Comparison of ENCODE assay signal across 10 cellular contexts in the genomic region with DNA sequence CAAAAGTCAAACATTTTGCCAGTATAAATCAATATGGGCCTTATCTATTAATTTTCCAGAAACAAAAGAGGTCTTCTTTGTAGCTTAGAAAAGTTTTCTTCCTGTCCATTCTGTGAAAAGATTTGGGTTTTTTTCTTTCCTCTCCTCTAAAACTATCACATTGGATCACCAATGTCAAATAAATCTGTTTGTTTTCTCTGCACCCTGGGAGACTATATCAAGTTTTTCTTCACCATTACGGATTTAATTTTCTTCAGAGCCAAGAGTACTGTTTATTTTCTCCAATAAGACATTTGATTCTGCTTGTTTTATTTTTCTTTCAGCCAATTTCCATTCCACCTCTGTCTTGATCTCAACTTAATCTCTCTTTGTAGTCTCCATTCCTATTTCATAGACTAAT. TPM values are rescaled to one million over a fixed set of nuclear protein-coding genes. Genes with fewer than 3 reads are reported as not detected.
DNase-seq lines count a peak whose midpoint lies in the region; ATAC-seq, FAIRE-seq and TF ChIP-seq lines count a peak whose summit lies in the region.
"Had no signal": no experiment of that assay in that cellular context is flagged by ENCODE, and none has a peak within 500 bp of the region (broad histone marks: within the 10 kb centered on the region; RNA-seq: fewer than 3 reads in every experiment).

No MANE protein-coding gene starts in this region.

- TF ChIP-seq POLR2A in A549 (IDR thresholded peaks at IDR 0.05; ENCODE audit: low read length): no peak

- H3K36me3 ChIP-seq in HUES6 (ENCODE audit: control insufficient read depth, insufficient read depth, low read length): no peaks in the 10 kb centered on the region
- no peaks in the 10 kb centered on the region for H3K36me3 ChIP-seq in mesodermal cell (ENCODE audit: control insufficient read depth, insufficient read depth, low read length)
- H3K36me3 ChIP-seq: cardiac muscle cell had no signal

- ATAC-seq in A549 (no peak), HG03354 (IDR thresholded peaks at IDR 0.05; ENCODE audit: poor library complexity, severe bottlenecking, unreplicated experiment) (no peak)

- no peaks in the 10 kb centered on the region for H3K9me3 ChIP-seq in A549
- no peaks in the 10 kb centered on the region for H3K9me3 ChIP-seq in HUES6 (ENCODE audit: control insufficient read depth, insufficient read depth, low read depth, low read length)
- H3K9me3 ChIP-seq in mesodermal cell (ENCODE audit: control insufficient read depth, low read length): no peaks in the 10 kb centered on the region

- H3K27ac ChIP-seq in A549: no peak overlapping the region
- peak overlapping the region; percentile 8; the same call in 1 of the 2 replicates for H3K27ac ChIP-seq in HUES6 (ENCODE audit: low read depth, low read length)
- no peak overlapping the region for H3K27ac ChIP-seq in coronary artery
- H3K27ac ChIP-seq in mesodermal cell (ENCODE audit: low read depth, low read length, severe bottlenecking): no peak overlapping the region
- H3K27ac ChIP-seq: cardiac muscle cell had no signal

- peak overlapping the region; percentile 85 for H3K4me2 ChIP-seq in A549

- TF ChIP-seq RAD21 in A549 (conservative IDR thresholded peaks at IDR 0.05 in 1 of 2, IDR thresholded peaks at IDR 0.05 in 1 of 2): no peak

- H3K4me1 ChIP-seq in A549: peaks cover 15% of the 10 kb centered on the region
- peaks cover 31% of the 10 kb centered on the region for H3K4me1 ChIP-seq in HUES6 (ENCODE audit: control insufficient read depth, insufficient read depth, low read length)
- peaks cover 3% of the 10 kb centered on the region for H3K4me1 ChIP-seq in mesodermal cell (ENCODE audit: control insufficient read depth, insufficient read depth, low read length, poor library complexity, severe bottlenecking)

- DNase-seq in A549 (ENCODE audit: low read depth in 1 of 2, low spot score in 1 of 2) (no peak), coronary artery (ENCODE audit: low spot score) (no peak), medulla oblongata (ENCODE audit: extremely low spot score) (no peak), GM20000 (ENCODE audit: low spot score) (no peak), NCI-H526 (lab: John Stamatoyannopoulos, UW) (no peak)

- no peaks in the 10 kb centered on the region; the same call in 1 of the 2 replicates for H3K27me3 ChIP-seq in HUES6 (ENCODE audit: control insufficient read depth, insufficient read depth, low read length)
- H3K27me3 ChIP-seq: cardiac muscle cell had no signal

- peak overlapping the region; percentile 91; the same call in 2 of the 3 replicates for H3K4me3 ChIP-seq in A549
- peak overlapping the region; percentile 90 for H3K4me3 ChIP-seq in HUES6 (ENCODE audit: low read depth, low read length)
- peak overlapping the region; percentile 99 for H3K4me3 ChIP-seq in coronary artery
- H3K4me3 ChIP-seq in mesodermal cell (ENCODE audit: extremely low read depth, insufficient read depth, low read length, poor library complexity, severe bottlenecking): peak overlapping the region; percentile 67

- CTCF ChIA-PET in A549 (lab: Yijun Ruan, JAX): interaction anchor here (1.0 kb wide), 1 partner anchor 11 kb away, joined by 4 read pairs; no protein-coding TSS in a partner anchor

- no peak for TF ChIP-seq CTCF in A549 (IDR thresholded peaks at IDR 0.05)
- no peak for TF ChIP-seq CTCF in coronary artery (IDR thresholded peaks at IDR 0.05)
- no peak for TF ChIP-seq CTCF in GM20000 (IDR thresholded peaks at IDR 0.05; ENCODE audit: extremely low read depth, missing control alignments)

- H3K9ac ChIP-seq in HUES6 (ENCODE audit: low read length): peak overlapping the region; percentile 87

- POLR2A ChIA-PET in A549 (lab: Yijun Ruan, JAX): no interaction called here

- no peak for TF ChIP-seq EP300 in A549 (IDR thresholded peaks at IDR 0.05)

- WGBS in A549 (ENCODE audit: missing lambda C conversion rate): 27% methylated on average over 1 of the region's 1 CpG
- 70% methylated on average over 1 of the region's 1 CpG; no CpG with 5 or more reads in 1 of the 2 experiments for WGBS in mesodermal cell (ENCODE audit: insufficient coverage in 2 of 2), 2 experiments

- peak; percentile 88 for FAIRE-seq in A549 (lab: Jason Lieb, UNC)
- FAIRE-seq: frontal cortex had no signal

TF ChIP-seq in A549, 52 proteins besides CTCF, POLR2A, EP300 and RAD21:
- TF ChIP-seq NPAS2 (CRISPR knock-in tag; IDR thresholded peaks at IDR 0.05; ENCODE audit: borderline replicate concordance) (no peak), E2F6 (IDR thresholded peaks at IDR 0.05; ENCODE audit: borderline replicate concordance, low read depth) (no peak)
- TF ChIP-seq, protein P1, sequence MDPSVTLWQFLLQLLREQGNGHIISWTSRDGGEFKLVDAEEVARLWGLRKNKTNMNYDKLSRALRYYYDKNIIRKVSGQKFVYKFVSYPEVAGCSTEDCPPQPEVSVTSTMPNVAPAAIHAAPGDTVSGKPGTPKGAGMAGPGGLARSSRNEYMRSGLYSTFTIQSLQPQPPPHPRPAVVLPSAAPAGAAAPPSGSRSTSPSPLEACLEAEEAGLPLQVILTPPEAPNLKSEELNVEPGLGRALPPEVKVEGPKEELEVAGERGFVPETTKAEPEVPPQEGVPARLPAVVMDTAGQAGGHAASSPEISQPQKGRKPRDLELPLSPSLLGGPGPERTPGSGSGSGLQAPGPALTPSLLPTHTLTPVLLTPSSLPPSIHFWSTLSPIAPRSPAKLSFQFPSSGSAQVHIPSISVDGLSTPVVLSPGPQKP (IDR thresholded peaks at IDR 0.05; ENCODE audit: low read depth, low read length): no peak

RNA-seq across cellular contexts. Expression of gene LZTS3, which starts 1.9 kb away (rescaled TPM):
- polyA plus RNA-seq in A549 (2011; rRNA removed): 3.8 and 5.3 TPM in 2 replicates
- polyA plus RNA-seq in A549 (2012; cell fraction: cytosol; rRNA removed): 4.1 and 5.5 TPM in 2 replicates
- polyA plus RNA-seq in A549 (2012; cell fraction: nucleus; rRNA removed): 11.4 and 13.2 TPM in 2 replicates
- 2.8 to 4.2 TPM (median 3.8 TPM) in 3 replicates for polyA plus RNA-seq in A549 (2017; fragmentation: RNase III; extraction: RNeasy Plus Mini Kit Qiagen cat#74134 plus additional on column Dnase treatment)
- 5.5 and 5.6 TPM in 2 replicates for polyA minus RNA-seq in A549 (2011; rRNA and poly(A)+ RNA removed)
- polyA plus RNA-seq in mesodermal cell (2013, experiment 1 of 2): 8.8 TPM
- polyA plus RNA-seq in mesodermal cell (2013, experiment 2 of 2): 7.7 TPM

RNA-seq across cellular contexts. Expression of gene FASTKD5, which starts 15.6 kb away (rescaled TPM):
- 39.5 and 43.4 TPM in 2 replicates for polyA plus RNA-seq in A549 (2011; rRNA removed)
- polyA plus RNA-seq in A549 (2012; cell fraction: cytosol; rRNA removed): 17.3 and 21.1 TPM in 2 replicates
- polyA plus RNA-seq in A549 (2012; cell fraction: nucleus; rRNA removed): 15.5 and 24.5 TPM in 2 replicates
- 33.0 to 36.4 TPM (median 33.9 TPM) in 3 replicates for polyA plus RNA-seq in A549 (2017; fragmentation: RNase III; extraction: RNeasy Plus Mini Kit Qiagen cat#74134 plus additional on column Dnase treatment)
- 30.7 and 32.9 TPM in 2 replicates for polyA minus RNA-seq in A549 (2011; rRNA and poly(A)+ RNA removed)
- 10.0 TPM for polyA plus RNA-seq in mesodermal cell (2013, experiment 1 of 2)
- polyA plus RNA-seq in mesodermal cell (2013, experiment 2 of 2): 10.1 TPM

RNA-seq across cellular contexts. Expression of gene UBOX5, which starts 15.6 kb away (rescaled TPM):
- 3.4 and 4.3 TPM in 2 replicates for polyA plus RNA-seq in A549 (2011; rRNA removed)
- 2.3 and 3.1 TPM in 2 replicates for polyA plus RNA-seq in A549 (2012; cell fraction: cytosol; rRNA removed)
- 4.7 and 4.8 TPM in 2 replicates for polyA plus RNA-seq in A549 (2012; cell fraction: nucleus; rRNA removed)
- 4.0 to 5.3 TPM (median 4.2 TPM) in 3 replicates for polyA plus RNA-seq in A549 (2017; fragmentation: RNase III; extraction: RNeasy Plus Mini Kit Qiagen cat#74134 plus additional on column Dnase treatment)
- polyA minus RNA-seq in A549 (2011; rRNA and poly(A)+ RNA removed): 6.7 and 6.9 TPM in 2 replicates
- polyA plus RNA-seq in mesodermal cell (2013, experiment 1 of 2): 7.4 TPM
- polyA plus RNA-seq in mesodermal cell (2013, experiment 2 of 2): 6.4 TPM

RNA-seq across cellular contexts. Expression of gene DDRGK1, which starts 29.2 kb away (rescaled TPM):
- polyA plus RNA-seq in A549 (2011; rRNA removed): 54.2 and 87.4 TPM in 2 replicates
- 69.7 and 89.1 TPM in 2 replicates for polyA plus RNA-seq in A549 (2012; cell fraction: cytosol; rRNA removed)
- polyA plus RNA-seq in A549 (2012; cell fraction: nucleus; rRNA removed): 63.4 and 63.6 TPM in 2 replicates
- 104 to 123 TPM (median 120 TPM) in 3 replicates for polyA plus RNA-seq in A549 (2017; fragmentation: RNase III; extraction: RNeasy Plus Mini Kit Qiagen cat#74134 plus additional on column Dnase treatment)
- 26.4 and 30.7 TPM in 2 replicates for polyA minus RNA-seq in A549 (2011; rRNA and poly(A)+ RNA removed)
- 29.8 TPM for polyA plus RNA-seq in mesodermal cell (2013, experiment 1 of 2)
- 25.4 TPM for polyA plus RNA-seq in mesodermal cell (2013, experiment 2 of 2)

RNA-seq across cellular contexts. Expression of gene ITPA, which starts 34.0 kb away (rescaled TPM):
- polyA plus RNA-seq in A549 (2011; rRNA removed) (54.0 and 55.9 TPM in 2 replicates), A549 (2017; fragmentation: RNase III; extraction: RNeasy Plus Mini Kit Qiagen cat#74134 plus additional on column Dnase treatment) (102 to 106 TPM (median 103 TPM) in 3 replicates)
- 89.4 and 109 TPM in 2 replicates for polyA plus RNA-seq in A549 (2012; cell fraction: cytosol; rRNA removed)
- polyA plus RNA-seq in A549 (2012; cell fraction: nucleus; rRNA removed): 138 and 142 TPM in 2 replicates
- polyA minus RNA-seq in A549 (2011; rRNA and poly(A)+ RNA removed): 17.0 and 24.3 TPM in 2 replicates
- polyA plus RNA-seq in mesodermal cell (2013, experiment 1 of 2): 36.5 TPM
- polyA plus RNA-seq in mesodermal cell (2013, experiment 2 of 2): 29.2 TPM
